10 cellular contexts compared by ENCODE assay signal in the genomic region with DNA sequence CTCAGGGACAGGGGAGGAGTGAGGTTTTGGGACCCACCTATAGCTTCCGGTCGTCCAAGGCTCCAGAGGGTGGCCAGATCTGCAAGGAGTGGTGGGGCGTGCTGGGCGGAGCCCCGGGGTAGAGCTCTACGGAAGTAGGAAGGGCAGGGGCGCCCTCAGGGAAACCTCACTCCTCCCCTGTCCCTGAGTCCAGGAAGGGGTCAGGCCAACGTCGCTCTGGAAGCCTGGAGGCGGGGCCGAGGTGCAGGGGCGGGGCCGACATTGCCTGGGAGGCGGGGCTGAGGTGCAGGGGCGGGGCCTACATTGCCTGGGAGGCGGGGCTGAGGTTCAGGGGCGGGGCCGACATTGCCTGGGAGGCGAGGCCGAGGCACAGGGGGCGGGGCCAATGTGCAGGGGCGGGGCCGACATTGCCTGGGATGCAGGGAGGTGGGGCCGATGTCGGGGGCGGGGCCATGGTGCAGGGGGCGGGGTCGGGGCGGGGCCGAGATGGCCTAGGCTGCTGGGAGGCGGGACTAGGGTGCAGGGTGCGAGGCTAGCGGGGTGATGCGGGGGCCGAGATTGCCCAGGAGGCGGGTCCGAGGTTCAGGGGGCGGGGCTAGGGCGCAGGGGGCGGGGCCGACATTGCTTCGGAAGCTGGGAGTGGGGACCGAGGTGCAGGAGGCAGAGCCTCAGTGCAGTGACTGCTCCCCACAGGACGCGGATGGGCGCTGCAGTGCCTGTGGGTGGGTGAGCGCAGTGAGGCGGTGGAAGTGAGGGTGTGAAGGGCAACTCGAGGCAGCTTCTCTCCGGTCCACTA. TPM values are rescaled to one million over a fixed set of nuclear protein-coding genes. Genes with fewer than 3 reads are reported as not detected.
DNase-seq lines count a peak whose midpoint lies in the region; ATAC-seq and TF ChIP-seq lines count a peak whose summit lies in the region.
"Had no signal": no experiment of that assay in that cellular context is flagged by ENCODE, and none has a peak within 500 bp of the region (broad histone marks: within the 10 kb centered on the region; RNA-seq: fewer than 3 reads in every experiment).

No MANE protein-coding gene starts in this region.

- H4K20me1 ChIP-seq in GM23338 (replicated peaks; ENCODE audit: insufficient read depth) = no peaks in the 10 kb centered on the region

- POLR2A ChIA-PET in Panc1 (lab: Charles Lee) = interaction anchor here (0.8 to 1.0 kb wide), 2 partner anchors 27 to 204 kb away, joined by 5 to 10 read pairs; no protein-coding TSS in a partner anchor

- H3K79me2 ChIP-seq in GM23338 (replicated peaks; ENCODE audit: insufficient read depth) = no peaks in the 10 kb centered on the region

- TF ChIP-seq CTCF in GM23338 (conservative IDR thresholded peaks at IDR 0.05; ENCODE audit: low read depth in 2 of 2) = peak in 1 of 2 experiments; percentile 9; a peak in 1 of 4 replicates
- no peak for TF ChIP-seq CTCF in Panc1 (IDR thresholded peaks at IDR 0.05)
- TF ChIP-seq CTCF in gastroesophageal sphincter (IDR thresholded peaks at IDR 0.05) = no peak

- H3K9me3 ChIP-seq in Panc1 (ENCODE audit: control insufficient read depth, insufficient read depth, low read depth, low read length) (no peaks in the 10 kb centered on the region), gastroesophageal sphincter (no peaks in the 10 kb centered on the region)

- H3K36me3 ChIP-seq in GM23338 (ENCODE audit: insufficient read depth) (no peaks in the 10 kb centered on the region), Panc1 (ENCODE audit: control insufficient read depth, insufficient read depth, low read length) (no peaks in the 10 kb centered on the region), gastroesophageal sphincter (no peaks in the 10 kb centered on the region)

- no peaks in the 10 kb centered on the region; the same call in 1 of the 2 replicates for H3K4me1 ChIP-seq in GM23338 (ENCODE audit: insufficient read depth)
- H3K4me1 ChIP-seq in Panc1 (ENCODE audit: control insufficient read depth, insufficient read depth, low read length) = no peaks in the 10 kb centered on the region
- H3K4me1 ChIP-seq in gastroesophageal sphincter = peaks cover 0 to 32% (median 4%) of the 10 kb centered on the region in 3 donors

- intact Hi-C loops in Panc1 (cut with micrococcal nuclease; ENCODE audit: unreplicated experiment) = no loop called here

- peak; percentile 96 for DNase-seq in GM23338 (ENCODE audit: low spot score)
- DNase-seq in Panc1 (ENCODE audit: low read depth, low spot score) = no peak
- peak; percentile 71 to 76 for DNase-seq in activated T-cell treated with anti-CD3 and anti-CD28 coated beads, Interleukin-2, amount 50 U/mL, for 72 hours
- DNase-seq in renal cortical epithelial cell (ENCODE audit: low read depth) = peak; percentile 27
- DNase-seq in putamen (ENCODE audit: low spot score) = no peak
- no peak for DNase-seq in DMS79 treated with DMSO at 0.1 percent for 48 hours (lab: John Stamatoyannopoulos, UW)
- DNase-seq in NCI-H2081 treated with DMSO at 0.1 percent for 48 hours (lab: John Stamatoyannopoulos, UW) = no peak

- H2AFZ ChIP-seq in GM23338 = peak overlapping the region; percentile 76

- no peaks in the 10 kb centered on the region for H3K9me2 ChIP-seq in GM23338 (ENCODE audit: insufficient read depth)

- no peak for TF ChIP-seq EP300 in gastroesophageal sphincter (IDR thresholded peaks at IDR 0.05)

- H3K27me3 Mint-ChIP-seq in GM23338 (ENCODE audit: insufficient read depth, low read depth, poor library complexity) = peaks cover 12% of the 10 kb centered on the region
- H3K27me3 Mint-ChIP-seq in activated T-cell treated with anti-CD3 and anti-CD28 coated beads, Interleukin-2, amount 50 U/mL, for 72 hours (ENCODE audit: low read depth) = peaks cover 29% of the 10 kb centered on the region

- H3K27me3 ChIP-seq in GM23338 (ENCODE audit: insufficient read depth) (no peaks in the 10 kb centered on the region), Panc1 (ENCODE audit: control insufficient read depth, insufficient read depth, low read length) (no peaks in the 10 kb centered on the region), gastroesophageal sphincter (peaks cover 36% of the 10 kb centered on the region)

- H3K36me3 Mint-ChIP-seq in GM23338 (ENCODE audit: low read depth) = peaks cover 4% of the 10 kb centered on the region; the same call in 1 of the 3 replicates
- peaks cover 0 to 2% of the 10 kb centered on the region in 2 donors for H3K36me3 Mint-ChIP-seq in activated T-cell treated with anti-CD3 and anti-CD28 coated beads, Interleukin-2, amount 50 U/mL, for 72 hours (ENCODE audit: insufficient read depth in 2 of 2)

- H3K4me3 ChIP-seq in GM23338 (peak overlapping the region; percentile 52), Panc1 (ENCODE audit: low read depth in 2 of 2, low read length in 2 of 2) (peak overlapping the region in 1 of 2 experiments; percentile 32; a peak in 2 of 4 replicates), gastroesophageal sphincter (peak overlapping the region in 1 of 2 donors; percentile 26)
- H3K4me3 ChIP-seq: SK-N-MC had no signal

- TF ChIP-seq POLR2A in gastroesophageal sphincter (IDR thresholded peaks at IDR 0.05) = no peak

- H3K4me1 Mint-ChIP-seq in GM23338 = peaks cover 6% of the 10 kb centered on the region; the same call in 2 of the 3 replicates
- H3K4me1 Mint-ChIP-seq in activated T-cell treated with anti-CD3 and anti-CD28 coated beads, Interleukin-2, amount 50 U/mL, for 72 hours (ENCODE audit: low read depth) = peaks cover 7% of the 10 kb centered on the region

- 0 out of 2 replicates have a peak, but pooled peaks cover 6% of the 10 kb centered on the region for H3F3A ChIP-seq in GM23338 (replicated peaks; ENCODE audit: low read depth)

- H3K27ac Mint-ChIP-seq in GM23338 = peak overlapping the region; percentile 89; the same call in 1 of the 2 replicates
- H3K27ac Mint-ChIP-seq in activated T-cell treated with anti-CD3 and anti-CD28 coated beads, Interleukin-2, amount 50 U/mL, for 72 hours = no peak overlapping the region

- H3K4me3 Mint-ChIP-seq in GM23338 = peak overlapping the region; percentile 62
- H3K4me3 Mint-ChIP-seq in activated T-cell treated with anti-CD3 and anti-CD28 coated beads, Interleukin-2, amount 50 U/mL, for 72 hours = peak overlapping the region in 1 of 2 donors; percentile 54

- H3K4me2 ChIP-seq in GM23338 = peak overlapping the region; percentile 83

- WGBS in gastroesophageal sphincter (ENCODE audit: low coverage in 1 of 2), 2 donors = 9 to 11% methylated on average over 11 to 19 of the region's 50 CpGs

- peaks cover 12% of the 10 kb centered on the region; the same call in 2 of the 3 replicates for H3K9me3 Mint-ChIP-seq in GM23338
- H3K9me3 Mint-ChIP-seq in activated T-cell treated with anti-CD3 and anti-CD28 coated beads, Interleukin-2, amount 50 U/mL, for 72 hours = no peaks in the 10 kb centered on the region

- no TSS peak for BruUV-seq in Panc1 (replicated peaks; lab: Mats Ljungman, UMichigan)

- CTCF ChIA-PET in Panc1 (lab: Charles Lee) = no interaction called here

- in situ Hi-C loops in Panc1 (cut with HindIII; ENCODE audit: low pct_unique_long_range_greater_than_20kb, low sequenced_read_pairs) = no loop called here

- no peak overlapping the region for H3K27ac ChIP-seq in GM23338 (ENCODE audit: low read depth)
- H3K27ac ChIP-seq in Panc1 (ENCODE audit: low read length) = no peak overlapping the region
- peak overlapping the region in 2 of 4 donors; percentile 37 to 46 for H3K27ac ChIP-seq in gastroesophageal sphincter
- H3K27ac ChIP-seq: SK-N-MC had no signal

- ATAC-seq in GM23338 = peak; percentile 95
- peak; percentile 81 for ATAC-seq in Panc1
- peak; percentile 74 to 78 for ATAC-seq in activated T-cell treated with anti-CD3 and anti-CD28 coated beads, Interleukin-2, amount 50 U/mL, for 72 hours (replicated peaks in 1 of 2)
- ATAC-seq in gastroesophageal sphincter = peak; percentile 86

RNA-seq across cellular contexts. Expression of gene PALM, which starts 4.9 kb away (rescaled TPM):
- 21.7 and 26.1 TPM in 2 replicates for total RNA-seq in GM23338 (2014; rRNA removed; shearing (Covaris generic))
- 3.8 and 4.8 TPM in 2 replicates for polyA plus RNA-seq in GM23338 (2016; fragmentation: Nextera tagmentation; extraction: Ambion mirVana)
- total RNA-seq in Panc1 (2021; ENCODE audit: unreplicated experiment) (14.4 TPM), gastroesophageal sphincter (100 to 1,000 TPM in 1 of 4 donors, 10 to 100 TPM in 3; 21.5 to 111 (median 53.0) TPM), renal cortical epithelial cell (0.35 and 45.4 TPM in 2 replicates)
- polyA plus RNA-seq in Panc1 (2012; ENCODE audit: insufficient read length) = 27.2 TPM
- total RNA-seq in activated T-cell treated with anti-CD3 and anti-CD28 coated beads, Interleukin-2, amount 50 U/mL, for 72 hours = 1 to 10 TPM in 1 of 2 donors, under 1 TPM in 1; 0.72 to 2.0 TPM

RNA-seq across cellular contexts. Expression of gene PRSS57, which starts 8.6 kb away (rescaled TPM):
- not detected in 2 replicates for total RNA-seq in GM23338 (2014; rRNA removed; shearing (Covaris generic))
- 0.21 and 0.34 TPM in 2 replicates for polyA plus RNA-seq in GM23338 (2016; fragmentation: Nextera tagmentation; extraction: Ambion mirVana)
- total RNA-seq in Panc1 (2021; ENCODE audit: unreplicated experiment) (not detected), gastroesophageal sphincter (not detected), renal cortical epithelial cell (not detected in 2 replicates)
- polyA plus RNA-seq in Panc1 (2012; ENCODE audit: insufficient read length) = not detected
- total RNA-seq in activated T-cell treated with anti-CD3 and anti-CD28 coated beads, Interleukin-2, amount 50 U/mL, for 72 hours = under 1 TPM in 1 of 2 donors, not detected in 1; 0.22 TPM
- total RNA-seq: subcutaneous adipose tissue had no signal

RNA-seq across cellular contexts. Expression of gene FSTL3, which starts 27.7 kb away (rescaled TPM):
- 10.1 and 12.5 TPM in 2 replicates for total RNA-seq in GM23338 (2014; rRNA removed; shearing (Covaris generic))
- 2.9 and 3.1 TPM in 2 replicates for polyA plus RNA-seq in GM23338 (2016; fragmentation: Nextera tagmentation; extraction: Ambion mirVana)
- total RNA-seq in Panc1 (2021; ENCODE audit: unreplicated experiment) (32.5 TPM), gastroesophageal sphincter (100 to 1,000 TPM; 105 to 200 (median 133) TPM), renal cortical epithelial cell (374 and 526 TPM in 2 replicates)
- polyA plus RNA-seq in Panc1 (2012; ENCODE audit: insufficient read length) = 39.5 TPM
- total RNA-seq in activated T-cell treated with anti-CD3 and anti-CD28 coated beads, Interleukin-2, amount 50 U/mL, for 72 hours = 10 to 100 TPM; 10.0 to 11.4 TPM

RNA-seq across cellular contexts. Expression of gene RNF126, which starts 40.8 kb away (rescaled TPM):
- total RNA-seq in GM23338 (2014; rRNA removed; shearing (Covaris generic)) = 80.5 and 112 TPM in 2 replicates
- 91.7 and 95.7 TPM in 2 replicates for polyA plus RNA-seq in GM23338 (2016; fragmentation: Nextera tagmentation; extraction: Ambion mirVana)
- total RNA-seq in Panc1 (2021; ENCODE audit: unreplicated experiment) = 61.2 TPM
- polyA plus RNA-seq in Panc1 (2012; ENCODE audit: insufficient read length) = 80.4 TPM
- 10 to 100 TPM; 72.8 to 91.8 TPM for total RNA-seq in activated T-cell treated with anti-CD3 and anti-CD28 coated beads, Interleukin-2, amount 50 U/mL, for 72 hours
- total RNA-seq in gastroesophageal sphincter = 10 to 100 TPM; 47.7 to 57.9 (median 52.0) TPM
- total RNA-seq in renal cortical epithelial cell = 19.8 and 23.4 TPM in 2 replicates

RNA-seq across cellular contexts. Expression of gene MISP, which starts 47.1 kb away (rescaled TPM):
- 0.23 and 0.28 TPM in 2 replicates for total RNA-seq in GM23338 (2014; rRNA removed; shearing (Covaris generic))
- 0.27 and 0.40 TPM in 2 replicates for polyA plus RNA-seq in GM23338 (2016; fragmentation: Nextera tagmentation; extraction: Ambion mirVana)
- total RNA-seq in Panc1 (2021; ENCODE audit: unreplicated experiment) (5.8 TPM), gastroesophageal sphincter (under 1 TPM in 1 of 4 donors, not detected in 3; 0.52 TPM), renal cortical epithelial cell (6.2 and 48.4 TPM in 2 replicates)
- 4.3 TPM for polyA plus RNA-seq in Panc1 (2012; ENCODE audit: insufficient read length)
- total RNA-seq in activated T-cell treated with anti-CD3 and anti-CD28 coated beads, Interleukin-2, amount 50 U/mL, for 72 hours = not detected
- total RNA-seq: subcutaneous adipose tissue had no signal

Comparison
In these comparisons a context has a peak if more than half of its experiments do, and no peak if none do; other contexts are left out.
1. DNase-seq: peak in GM23338 (single experiment), activated T-cell treated with anti-CD3 and anti-CD28 coated beads, Interleukin-2, amount 50 U/mL, for 72 hours (2 of 2) and renal cortical epithelial cell (single experiment); none in Panc1 (single experiment), putamen (single experiment), DMS79 treated with DMSO at 0.1 percent for 48 hours (single experiment) and NCI-H2081 treated with DMSO at 0.1 percent for 48 hours (single experiment).
2. Peak in every context shown above with its lines, with median percentiles within 50 percentile points of each other: ATAC-seq.